ENCODE assay signal across 1 cellular context in the genomic region with DNA sequence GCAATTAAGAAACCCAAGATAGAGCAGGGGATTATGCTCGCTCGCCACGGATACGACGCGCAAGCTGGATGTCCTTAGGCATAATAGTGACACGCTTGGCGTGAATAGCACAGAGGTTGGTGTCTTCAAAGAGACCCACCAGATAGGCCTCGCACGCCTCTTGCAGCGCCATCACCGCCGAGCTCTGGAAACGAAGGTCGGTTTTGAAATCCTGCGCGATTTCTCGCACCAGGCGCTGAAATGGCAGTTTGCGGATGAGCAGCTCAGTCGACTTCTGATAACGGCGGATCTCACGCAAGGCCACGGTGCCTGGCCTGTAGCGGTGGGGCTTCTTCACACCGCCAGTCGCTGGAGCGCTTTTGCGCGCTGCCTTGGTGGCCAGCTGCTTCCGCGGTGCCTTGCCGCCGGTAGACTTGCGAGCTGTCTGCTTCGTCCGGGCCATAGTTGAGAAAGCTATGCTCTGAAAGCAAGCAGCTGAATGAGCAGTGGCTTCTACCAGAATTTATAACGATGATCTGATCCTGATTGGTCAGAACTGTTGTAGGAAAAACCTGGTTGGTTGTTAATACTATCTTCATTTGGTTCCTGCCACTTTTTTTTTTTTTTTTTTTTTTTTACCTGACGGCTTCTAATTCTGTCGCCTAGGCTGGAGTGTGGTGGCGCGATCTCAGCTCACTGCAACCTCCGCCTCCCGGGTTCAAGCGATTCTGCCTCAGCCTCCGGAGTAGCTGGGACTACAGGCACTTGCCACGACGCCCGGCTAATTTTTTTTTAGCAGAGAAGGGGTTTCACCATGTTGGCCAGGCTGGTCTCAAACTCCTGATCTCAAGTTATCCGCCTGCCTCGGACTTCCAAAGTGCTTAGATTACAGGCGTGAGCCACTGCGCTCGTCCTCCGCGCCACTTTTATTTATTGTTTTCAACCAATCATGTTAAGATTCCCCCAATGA.
TF ChIP-seq lines count a peak whose summit lies in the region.

No MANE protein-coding gene starts in this region.

TF ChIP-seq in K562, 482 proteins besides CTCF, POLR2A, EP300 and RAD21 (continued from another document and continues in another):
- TF ChIP-seq, protein P1, sequence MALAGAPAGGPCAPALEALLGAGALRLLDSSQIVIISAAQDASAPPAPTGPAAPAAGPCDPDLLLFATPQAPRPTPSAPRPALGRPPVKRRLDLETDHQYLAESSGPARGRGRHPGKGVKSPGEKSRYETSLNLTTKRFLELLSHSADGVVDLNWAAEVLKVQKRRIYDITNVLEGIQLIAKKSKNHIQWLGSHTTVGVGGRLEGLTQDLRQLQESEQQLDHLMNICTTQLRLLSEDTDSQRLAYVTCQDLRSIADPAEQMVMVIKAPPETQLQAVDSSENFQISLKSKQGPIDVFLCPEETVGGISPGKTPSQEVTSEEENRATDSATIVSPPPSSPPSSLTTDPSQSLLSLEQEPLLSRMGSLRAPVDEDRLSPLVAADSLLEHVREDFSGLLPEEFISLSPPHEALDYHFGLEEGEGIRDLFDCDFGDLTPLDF (CRISPR knock-in tag; IDR thresholded peaks at IDR 0.05), result no peak
- TF ChIP-seq, protein P2, sequence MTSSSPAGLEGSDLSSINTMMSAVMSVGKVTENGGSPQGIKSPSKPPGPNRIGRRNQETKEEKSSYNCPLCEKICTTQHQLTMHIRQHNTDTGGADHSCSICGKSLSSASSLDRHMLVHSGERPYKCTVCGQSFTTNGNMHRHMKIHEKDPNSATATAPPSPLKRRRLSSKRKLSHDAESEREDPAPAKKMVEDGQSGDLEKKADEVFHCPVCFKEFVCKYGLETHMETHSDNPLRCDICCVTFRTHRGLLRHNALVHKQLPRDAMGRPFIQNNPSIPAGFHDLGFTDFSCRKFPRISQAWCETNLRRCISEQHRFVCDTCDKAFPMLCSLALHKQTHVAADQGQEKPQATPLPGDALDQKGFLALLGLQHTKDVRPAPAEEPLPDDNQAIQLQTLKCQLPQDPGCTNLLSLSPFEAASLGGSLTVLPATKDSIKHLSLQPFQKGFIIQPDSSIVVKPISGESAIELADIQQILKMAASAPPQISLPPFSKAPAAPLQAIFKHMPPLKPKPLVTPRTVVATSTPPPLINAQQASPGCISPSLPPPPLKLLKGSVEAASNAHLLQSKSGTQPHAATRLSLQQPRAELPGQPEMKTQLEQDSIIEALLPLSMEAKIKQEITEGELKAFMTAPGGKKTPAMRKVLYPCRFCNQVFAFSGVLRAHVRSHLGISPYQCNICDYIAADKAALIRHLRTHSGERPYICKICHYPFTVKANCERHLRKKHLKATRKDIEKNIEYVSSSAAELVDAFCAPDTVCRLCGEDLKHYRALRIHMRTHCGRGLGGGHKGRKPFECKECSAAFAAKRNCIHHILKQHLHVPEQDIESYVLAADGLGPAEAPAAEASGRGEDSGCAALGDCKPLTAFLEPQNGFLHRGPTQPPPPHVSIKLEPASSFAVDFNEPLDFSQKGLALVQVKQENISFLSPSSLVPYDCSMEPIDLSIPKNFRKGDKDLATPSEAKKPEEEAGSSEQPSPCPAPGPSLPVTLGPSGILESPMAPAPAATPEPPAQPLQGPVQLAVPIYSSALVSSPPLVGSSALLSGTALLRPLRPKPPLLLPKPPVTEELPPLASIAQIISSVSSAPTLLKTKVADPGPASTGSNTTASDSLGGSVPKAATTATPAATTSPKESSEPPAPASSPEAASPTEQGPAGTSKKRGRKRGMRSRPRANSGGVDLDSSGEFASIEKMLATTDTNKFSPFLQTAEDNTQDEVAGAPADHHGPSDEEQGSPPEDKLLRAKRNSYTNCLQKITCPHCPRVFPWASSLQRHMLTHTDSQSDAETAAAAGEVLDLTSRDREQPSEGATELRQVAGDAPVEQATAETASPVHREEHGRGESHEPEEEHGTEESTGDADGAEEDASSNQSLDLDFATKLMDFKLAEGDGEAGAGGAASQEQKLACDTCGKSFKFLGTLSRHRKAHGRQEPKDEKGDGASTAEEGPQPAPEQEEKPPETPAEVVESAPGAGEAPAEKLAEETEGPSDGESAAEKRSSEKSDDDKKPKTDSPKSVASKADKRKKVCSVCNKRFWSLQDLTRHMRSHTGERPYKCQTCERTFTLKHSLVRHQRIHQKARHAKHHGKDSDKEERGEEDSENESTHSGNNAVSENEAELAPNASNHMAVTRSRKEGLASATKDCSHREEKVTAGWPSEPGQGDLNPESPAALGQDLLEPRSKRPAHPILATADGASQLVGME (CRISPR knock-in tag; IDR thresholded peaks at IDR 0.05), result no peak
- TF ChIP-seq ZNF384 (IDR thresholded peaks at IDR 0.05; ENCODE audit: low read depth, low read length) (peak; percentile 98), ZNF780A (CRISPR knock-in tag; IDR thresholded peaks at IDR 0.05) (0 out of 2 replicates have a peak, but pooled peaks have one; percentile 36), MEIS2 (IDR thresholded peaks at IDR 0.05; ENCODE audit: partially characterized antibody) (peak; percentile 1), MYC (IDR thresholded peaks at IDR 0.05; ENCODE audit: low read depth, low read length) (peak; percentile 36; the same call in 1 of the 2 replicates), MYC (CRISPR knock-in tag; IDR thresholded peaks at IDR 0.05; ENCODE audit: borderline replicate concordance, low read depth) (no peak; the same call in 1 of the 2 replicates), ZBTB8A (IDR thresholded peaks at IDR 0.05; ENCODE audit: partially characterized antibody) (no peak), NFE2 (IDR thresholded peaks at IDR 0.05; ENCODE audit: low read depth) (no peak), ATF1 (CRISPR knock-in tag; IDR thresholded peaks at IDR 0.05) (no peak), ATF1 (tag; IDR thresholded peaks at IDR 0.05) (peak; percentile 63), HDAC6 (IDR thresholded peaks at IDR 0.05; ENCODE audit: low read depth, low read length) (peak; percentile 80; the same call in 1 of the 2 replicates), SREBF2 (CRISPR knock-in tag; IDR thresholded peaks at IDR 0.05) (no peak), FOXP1 (CRISPR knock-in tag; IDR thresholded peaks at IDR 0.05) (peak; percentile 72; the same call in 1 of the 2 replicates), BMI1 (IDR thresholded peaks at IDR 0.05; ENCODE audit: low read length) (no peak), KLF16 (IDR thresholded peaks at IDR 0.05) (no peak), MEF2D (tag; conservative IDR thresholded peaks at IDR 0.05; ENCODE audit: low read depth) (0 out of 2 replicates have a peak, but pooled peaks have one; percentile 9), KAT7 (CRISPR knock-in tag; IDR thresholded peaks at IDR 0.05; ENCODE audit: borderline replicate concordance) (peak; percentile 88; the same call in 1 of the 2 replicates), ADNP (tag; IDR thresholded peaks at IDR 0.05) (no peak), MAFG (tag; conservative IDR thresholded peaks at IDR 0.05) (no peak), ZNF507 (tag; conservative IDR thresholded peaks at IDR 0.05) (no peak), CBX5 (IDR thresholded peaks at IDR 0.05; ENCODE audit: borderline replicate concordance, low read depth) (0 out of 2 replicates have a peak, but pooled peaks have one; percentile 17), ZNF75A (CRISPR knock-in tag; IDR thresholded peaks at IDR 0.05) (no peak), PCBP1 (IDR thresholded peaks at IDR 0.05; ENCODE audit: low read depth, low read length, poor library complexity, severe bottlenecking) (peak; percentile 48)
- TF ChIP-seq, protein P3, sequence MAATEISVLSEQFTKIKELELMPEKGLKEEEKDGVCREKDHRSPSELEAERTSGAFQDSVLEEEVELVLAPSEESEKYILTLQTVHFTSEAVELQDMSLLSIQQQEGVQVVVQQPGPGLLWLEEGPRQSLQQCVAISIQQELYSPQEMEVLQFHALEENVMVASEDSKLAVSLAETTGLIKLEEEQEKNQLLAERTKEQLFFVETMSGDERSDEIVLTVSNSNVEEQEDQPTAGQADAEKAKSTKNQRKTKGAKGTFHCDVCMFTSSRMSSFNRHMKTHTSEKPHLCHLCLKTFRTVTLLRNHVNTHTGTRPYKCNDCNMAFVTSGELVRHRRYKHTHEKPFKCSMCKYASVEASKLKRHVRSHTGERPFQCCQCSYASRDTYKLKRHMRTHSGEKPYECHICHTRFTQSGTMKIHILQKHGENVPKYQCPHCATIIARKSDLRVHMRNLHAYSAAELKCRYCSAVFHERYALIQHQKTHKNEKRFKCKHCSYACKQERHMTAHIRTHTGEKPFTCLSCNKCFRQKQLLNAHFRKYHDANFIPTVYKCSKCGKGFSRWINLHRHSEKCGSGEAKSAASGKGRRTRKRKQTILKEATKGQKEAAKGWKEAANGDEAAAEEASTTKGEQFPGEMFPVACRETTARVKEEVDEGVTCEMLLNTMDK (IDR thresholded peaks at IDR 0.05; ENCODE audit: borderline replicate concordance, insufficient read depth, low read depth, low read length, poor library complexity, severe bottlenecking), result no peak
- TF ChIP-seq, protein P4, sequence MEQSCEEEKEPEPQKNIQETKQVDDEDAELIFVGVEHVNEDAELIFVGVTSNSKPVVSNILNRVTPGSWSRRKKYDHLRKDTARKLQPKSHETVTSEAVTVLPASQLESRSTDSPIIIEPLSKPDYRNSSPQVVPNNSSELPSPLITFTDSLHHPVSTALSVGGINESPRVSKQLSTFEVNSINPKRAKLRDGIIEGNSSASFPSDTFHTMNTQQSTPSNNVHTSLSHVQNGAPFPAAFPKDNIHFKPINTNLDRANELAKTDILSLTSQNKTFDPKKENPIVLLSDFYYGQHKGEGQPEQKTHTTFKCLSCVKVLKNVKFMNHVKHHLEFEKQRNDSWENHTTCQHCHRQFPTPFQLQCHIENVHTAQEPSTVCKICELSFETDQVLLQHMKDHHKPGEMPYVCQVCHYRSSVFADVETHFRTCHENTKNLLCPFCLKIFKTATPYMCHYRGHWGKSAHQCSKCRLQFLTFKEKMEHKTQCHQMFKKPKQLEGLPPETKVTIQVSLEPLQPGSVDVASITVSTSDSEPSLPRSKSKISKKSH (CRISPR knock-in tag; IDR thresholded peaks at IDR 0.05), result no peak
- TF ChIP-seq, protein P5, sequence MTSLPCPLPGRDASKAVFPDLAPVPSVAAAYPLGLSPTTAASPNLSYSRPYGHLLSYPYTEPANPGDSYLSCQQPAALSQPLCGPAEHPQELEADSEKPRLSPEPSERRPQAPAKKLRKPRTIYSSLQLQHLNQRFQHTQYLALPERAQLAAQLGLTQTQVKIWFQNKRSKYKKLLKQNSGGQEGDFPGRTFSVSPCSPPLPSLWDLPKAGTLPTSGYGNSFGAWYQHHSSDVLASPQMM (CRISPR knock-in tag; IDR thresholded peaks at IDR 0.05), result 0 out of 2 replicates have a peak, but pooled peaks have one; percentile 48
- TF ChIP-seq, protein P6, sequence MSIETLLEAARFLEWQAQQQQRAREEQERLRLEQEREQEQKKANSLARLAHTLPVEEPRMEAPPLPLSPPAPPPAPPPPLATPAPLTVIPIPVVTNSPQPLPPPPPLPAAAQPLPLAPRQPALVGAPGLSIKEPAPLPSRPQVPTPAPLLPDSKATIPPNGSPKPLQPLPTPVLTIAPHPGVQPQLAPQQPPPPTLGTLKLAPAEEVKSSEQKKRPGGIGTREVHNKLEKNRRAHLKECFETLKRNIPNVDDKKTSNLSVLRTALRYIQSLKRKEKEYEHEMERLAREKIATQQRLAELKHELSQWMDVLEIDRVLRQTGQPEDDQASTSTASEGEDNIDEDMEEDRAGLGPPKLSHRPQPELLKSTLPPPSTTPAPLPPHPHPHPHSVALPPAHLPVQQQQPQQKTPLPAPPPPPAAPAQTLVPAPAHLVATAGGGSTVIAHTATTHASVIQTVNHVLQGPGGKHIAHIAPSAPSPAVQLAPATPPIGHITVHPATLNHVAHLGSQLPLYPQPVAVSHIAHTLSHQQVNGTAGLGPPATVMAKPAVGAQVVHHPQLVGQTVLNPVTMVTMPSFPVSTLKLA (conservative IDR thresholded peaks at IDR 0.05), result peak; percentile 35 to 60; a peak in 2 of 4 replicates
- TF ChIP-seq, protein P7, sequence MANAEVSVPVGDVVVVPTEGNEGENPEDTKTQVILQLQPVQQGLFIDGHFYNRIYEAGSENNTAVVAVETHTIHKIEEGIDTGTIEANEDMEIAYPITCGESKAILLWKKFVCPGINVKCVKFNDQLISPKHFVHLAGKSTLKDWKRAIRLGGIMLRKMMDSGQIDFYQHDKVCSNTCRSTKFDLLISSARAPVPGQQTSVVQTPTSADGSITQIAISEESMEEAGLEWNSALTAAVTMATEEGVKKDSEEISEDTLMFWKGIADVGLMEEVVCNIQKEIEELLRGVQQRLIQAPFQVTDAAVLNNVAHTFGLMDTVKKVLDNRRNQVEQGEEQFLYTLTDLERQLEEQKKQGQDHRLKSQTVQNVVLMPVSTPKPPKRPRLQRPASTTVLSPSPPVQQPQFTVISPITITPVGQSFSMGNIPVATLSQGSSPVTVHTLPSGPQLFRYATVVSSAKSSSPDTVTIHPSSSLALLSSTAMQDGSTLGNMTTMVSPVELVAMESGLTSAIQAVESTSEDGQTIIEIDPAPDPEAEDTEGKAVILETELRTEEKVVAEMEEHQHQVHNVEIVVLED (CRISPR knock-in tag; IDR thresholded peaks at IDR 0.05), result no peak
- TF ChIP-seq, protein P8, sequence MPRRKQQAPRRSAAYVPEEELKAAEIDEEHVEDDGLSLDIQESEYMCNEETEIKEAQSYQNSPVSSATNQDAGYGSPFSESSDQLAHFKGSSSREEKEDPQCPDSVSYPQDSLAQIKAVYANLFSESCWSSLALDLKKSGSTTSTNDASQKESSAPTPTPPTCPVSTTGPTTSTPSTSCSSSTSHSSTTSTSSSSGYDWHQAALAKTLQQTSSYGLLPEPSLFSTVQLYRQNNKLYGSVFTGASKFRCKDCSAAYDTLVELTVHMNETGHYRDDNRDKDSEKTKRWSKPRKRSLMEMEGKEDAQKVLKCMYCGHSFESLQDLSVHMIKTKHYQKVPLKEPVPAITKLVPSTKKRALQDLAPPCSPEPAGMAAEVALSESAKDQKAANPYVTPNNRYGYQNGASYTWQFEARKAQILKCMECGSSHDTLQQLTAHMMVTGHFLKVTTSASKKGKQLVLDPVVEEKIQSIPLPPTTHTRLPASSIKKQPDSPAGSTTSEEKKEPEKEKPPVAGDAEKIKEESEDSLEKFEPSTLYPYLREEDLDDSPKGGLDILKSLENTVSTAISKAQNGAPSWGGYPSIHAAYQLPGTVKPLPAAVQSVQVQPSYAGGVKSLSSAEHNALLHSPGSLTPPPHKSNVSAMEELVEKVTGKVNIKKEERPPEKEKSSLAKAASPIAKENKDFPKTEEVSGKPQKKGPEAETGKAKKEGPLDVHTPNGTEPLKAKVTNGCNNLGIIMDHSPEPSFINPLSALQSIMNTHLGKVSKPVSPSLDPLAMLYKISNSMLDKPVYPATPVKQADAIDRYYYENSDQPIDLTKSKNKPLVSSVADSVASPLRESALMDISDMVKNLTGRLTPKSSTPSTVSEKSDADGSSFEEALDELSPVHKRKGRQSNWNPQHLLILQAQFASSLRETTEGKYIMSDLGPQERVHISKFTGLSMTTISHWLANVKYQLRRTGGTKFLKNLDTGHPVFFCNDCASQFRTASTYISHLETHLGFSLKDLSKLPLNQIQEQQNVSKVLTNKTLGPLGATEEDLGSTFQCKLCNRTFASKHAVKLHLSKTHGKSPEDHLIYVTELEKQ (CRISPR knock-in tag; IDR thresholded peaks at IDR 0.05), result no peak
- TF ChIP-seq, protein P9, sequence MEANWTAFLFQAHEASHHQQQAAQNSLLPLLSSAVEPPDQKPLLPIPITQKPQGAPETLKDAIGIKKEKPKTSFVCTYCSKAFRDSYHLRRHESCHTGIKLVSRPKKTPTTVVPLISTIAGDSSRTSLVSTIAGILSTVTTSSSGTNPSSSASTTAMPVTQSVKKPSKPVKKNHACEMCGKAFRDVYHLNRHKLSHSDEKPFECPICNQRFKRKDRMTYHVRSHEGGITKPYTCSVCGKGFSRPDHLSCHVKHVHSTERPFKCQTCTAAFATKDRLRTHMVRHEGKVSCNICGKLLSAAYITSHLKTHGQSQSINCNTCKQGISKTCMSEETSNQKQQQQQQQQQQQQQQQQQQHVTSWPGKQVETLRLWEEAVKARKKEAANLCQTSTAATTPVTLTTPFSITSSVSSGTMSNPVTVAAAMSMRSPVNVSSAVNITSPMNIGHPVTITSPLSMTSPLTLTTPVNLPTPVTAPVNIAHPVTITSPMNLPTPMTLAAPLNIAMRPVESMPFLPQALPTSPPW (CRISPR knock-in tag; IDR thresholded peaks at IDR 0.05), result peak; percentile 21; the same call in 1 of the 2 replicates
